ENCODE assay signal across 8 cellular contexts in genomic region chr4:57109847-57110634, GRCh38. TPM values are rescaled to one million over a fixed set of nuclear protein-coding genes. Genes with fewer than 3 reads are reported as not detected.
A peak's percentile ranks its signal among the peaks of the same experiment; 100 is the strongest.
DNase-seq lines count a peak whose midpoint lies in the region; ATAC-seq and TF ChIP-seq lines count a peak whose summit lies in the region.

Gene IGFBP7, minus strand, starts transcription at chr4:57110385. Its CDS starts 34 bp downstream, at chr4:57110351.

- no peaks in the 10 kb centered on the region for H3K36me3 Mint-ChIP-seq in dendritic cell treated with granulocyte-macrophage colony-stimulating factor and Interleukin-4, amounts not matched to agents 40 ng/mL and 50 ng/mL, for 4 days (ENCODE audit: low read depth)
- no peaks in the 10 kb centered on the region for H3K36me3 Mint-ChIP-seq in stimulated activated naive B cell treated with anti-CD40 and anti-IgM and Interleukin-4, amounts not matched to agents 10 μg/mL and 1 μg/mL and 100 μg/mL, for 72 hours

- H3K36me3 ChIP-seq in HAP-1 (replicated peaks) = no peaks in the 10 kb centered on the region
- no peaks in the 10 kb centered on the region for H3K36me3 ChIP-seq in PC-3 (ENCODE audit: low read depth, low read length)

- H3K27me3 Mint-ChIP-seq in dendritic cell treated with granulocyte-macrophage colony-stimulating factor and Interleukin-4, amounts not matched to agents 40 ng/mL and 50 ng/mL, for 4 days = peaks cover 4% of the 10 kb centered on the region
- peaks cover 31 to 32% of the 10 kb centered on the region in 2 donors for H3K27me3 Mint-ChIP-seq in stimulated activated naive B cell treated with anti-CD40 and anti-IgM and Interleukin-4, amounts not matched to agents 10 μg/mL and 1 μg/mL and 100 μg/mL, for 72 hours

- no peak within 1 kb of the TSS for H3K9ac ChIP-seq in PC-3 (ENCODE audit: low read length)

- CTCF ChIA-PET in PC-3 (lab: Charles Lee) = no interaction called here

- H3K4me3 ChIP-seq in HAP-1 (peak within 1 kb of the TSS; percentile 17), PC-3 (ENCODE audit: low read length) (peak within 1 kb of the TSS; percentile 40)

- POLR2A ChIA-PET in PC-3 (lab: Charles Lee; ENCODE audit: unreplicated experiment) = no interaction called here

- BruUV-seq in PC-3 (replicated peaks; lab: Mats Ljungman, UMichigan) = no TSS peak

- H3K27ac Mint-ChIP-seq in dendritic cell treated with granulocyte-macrophage colony-stimulating factor and Interleukin-4, amounts not matched to agents 40 ng/mL and 50 ng/mL, for 4 days = peak within 1 kb of the TSS; percentile 99
- H3K27ac Mint-ChIP-seq in stimulated activated naive B cell treated with anti-CD40 and anti-IgM and Interleukin-4, amounts not matched to agents 10 μg/mL and 1 μg/mL and 100 μg/mL, for 72 hours = peak within 1 kb of the TSS; percentile 91

- H3K27me3 ChIP-seq in HAP-1 (ENCODE audit: low read depth) (peaks cover 76% of the 10 kb centered on the region), PC-3 (ENCODE audit: low read length) (peaks cover 17% of the 10 kb centered on the region)

- no peak for TF ChIP-seq CTCF in PC-3 (conservative IDR thresholded peaks at IDR 0.05; ENCODE audit: low read depth, low read length)

- no peaks in the 10 kb centered on the region for H3K9me3 ChIP-seq in HAP-1
- H3K9me3 ChIP-seq in PC-3 (ENCODE audit: low read length) = no peaks in the 10 kb centered on the region

- ATAC-seq in PC-3 (no peak), left colon (peak; percentile 94)
- ATAC-seq in stimulated activated naive B cell treated with anti-CD40 and anti-IgM and Interleukin-4, amounts not matched to agents 10 μg/mL and 1 μg/mL and 100 μg/mL, for 72 hours (replicated peaks) = peak; percentile 39 to 48

- H3K9me2 ChIP-seq in PC-3 (replicated peaks; ENCODE audit: low read length) = no peaks in the 10 kb centered on the region

- H3K4me3 Mint-ChIP-seq in dendritic cell treated with granulocyte-macrophage colony-stimulating factor and Interleukin-4, amounts not matched to agents 40 ng/mL and 50 ng/mL, for 4 days = peak within 1 kb of the TSS; percentile 84
- H3K4me3 Mint-ChIP-seq in stimulated activated naive B cell treated with anti-CD40 and anti-IgM and Interleukin-4, amounts not matched to agents 10 μg/mL and 1 μg/mL and 100 μg/mL, for 72 hours = peak within 1 kb of the TSS; percentile 87 to 90

- H2AFZ ChIP-seq in PC-3 (ENCODE audit: low read length) = peak within 1 kb of the TSS; percentile 54

- DNase-seq in GM03348 (ENCODE audit: low spot score) = peak; percentile 91
- peak in 1 of 2 experiments; percentile 29 for DNase-seq in HAP-1 (ENCODE audit: low spot score in 2 of 2)
- DNase-seq in PC-3 = no peak
- DNase-seq in left colon = peak; percentile 43 to 46
- no peak for DNase-seq in stimulated activated naive B cell treated with anti-CD40 and anti-IgM and Interleukin-4, amounts not matched to agents 10 μg/mL and 1 μg/mL and 100 μg/mL, for 72 hours
- DNase-seq in NCI-H2227 treated with DMSO at 0.1 percent for 48 hours (lab: John Stamatoyannopoulos, UW) = no peak
- DNase-seq in NCI-H1694 treated with DMSO at 0.1 percent for 48 hours (lab: John Stamatoyannopoulos, UW) = no peak

- intact Hi-C loops in PC-3 (cut with micrococcal nuclease) (no loop called here), left colon (cut with DNase I, micrococcal nuclease) (loop anchor here in 1 of 2 donors (5.0 kb wide), 1 partner anchor 68 kb away; no protein-coding TSS in a partner anchor)
- intact Hi-C loops in dendritic cell treated with granulocyte-macrophage colony-stimulating factor and Interleukin-4, amounts not matched to agents 40 ng/mL and 50 ng/mL, for 4 days (cut with micrococcal nuclease) = loop anchor here (5.0 kb wide), 2 partner anchors 52 to 78 kb away; no protein-coding TSS in a partner anchor

- peaks cover 6% of the 10 kb centered on the region for H3K4me1 ChIP-seq in HAP-1
- no peaks in the 10 kb centered on the region for H3K4me1 ChIP-seq in PC-3 (ENCODE audit: insufficient read depth, low read length)

- H3F3A ChIP-seq in PC-3 (ENCODE audit: low read length, unreplicated experiment) = no peaks in the 10 kb centered on the region

- H3K27ac ChIP-seq in PC-3 (ENCODE audit: low read length) = no peak within 1 kb of the TSS

- peak within 1 kb of the TSS; percentile 62 for H3K4me2 ChIP-seq in PC-3 (ENCODE audit: low read length)

- no peaks in the 10 kb centered on the region for H3K9me3 Mint-ChIP-seq in dendritic cell treated with granulocyte-macrophage colony-stimulating factor and Interleukin-4, amounts not matched to agents 40 ng/mL and 50 ng/mL, for 4 days
- H3K9me3 Mint-ChIP-seq in stimulated activated naive B cell treated with anti-CD40 and anti-IgM and Interleukin-4, amounts not matched to agents 10 μg/mL and 1 μg/mL and 100 μg/mL, for 72 hours = no peaks in the 10 kb centered on the region

- in situ Hi-C loops in HAP-1 (cut with MboI; ENCODE audit: low sequenced_read_pairs) = no loop called here

- no peaks in the 10 kb centered on the region for H3K79me2 ChIP-seq in PC-3 (ENCODE audit: low read length)

- no peaks in the 10 kb centered on the region for H4K20me1 ChIP-seq in PC-3 (ENCODE audit: low read length)

- peaks cover 36% of the 10 kb centered on the region for H3K4me1 Mint-ChIP-seq in dendritic cell treated with granulocyte-macrophage colony-stimulating factor and Interleukin-4, amounts not matched to agents 40 ng/mL and 50 ng/mL, for 4 days (ENCODE audit: low read depth)
- H3K4me1 Mint-ChIP-seq in stimulated activated naive B cell treated with anti-CD40 and anti-IgM and Interleukin-4, amounts not matched to agents 10 μg/mL and 1 μg/mL and 100 μg/mL, for 72 hours = peaks cover 13 to 33% of the 10 kb centered on the region in 2 donors

RNA-seq across cellular contexts. Expression of gene IGFBP7, which starts in this region (rescaled TPM):
- total RNA-seq in PC-3 (2014; rRNA removed) = not detected in 2 replicates
- 10 to 100 TPM; 55.3 to 98.0 TPM for total RNA-seq in left colon

Comparison
In these comparisons a context has a peak if more than half of its experiments do, and no peak if none do; other contexts are left out.
1. RNA of gene IGFBP7 (total RNA-seq): 55.3 to 98.0 TPM in left colon; not detected in PC-3; every median in the first group is over 10 times any median in the second.
2. DNase-seq: peak in GM03348 (single experiment) and left colon (2 of 2); none in PC-3 (single experiment), stimulated activated naive B cell treated with anti-CD40 and anti-IgM and Interleukin-4, amounts not matched to agents 10 μg/mL and 1 μg/mL and 100 μg/mL, for 72 hours (single experiment), NCI-H2227 treated with DMSO at 0.1 percent for 48 hours (single experiment) and NCI-H1694 treated with DMSO at 0.1 percent for 48 hours (single experiment).